8 cellular contexts compared by ENCODE assay signal in genomic region chr22:37777122-37777687, GRCh38. TPM values are rescaled to one million over a fixed set of nuclear protein-coding genes. Genes with fewer than 3 reads are reported as not detected.
A peak's percentile ranks its signal among the peaks of the same experiment; 100 is the strongest.
DNase-seq lines count a peak whose midpoint lies in the region; ATAC-seq and TF ChIP-seq lines count a peak whose summit lies in the region.

No MANE protein-coding gene starts in this region.

- TF ChIP-seq CTCF in foreskin fibroblast (IDR thresholded peaks at IDR 0.05; ENCODE audit: low read depth, low read length): no peak
- TF ChIP-seq CTCF in thoracic aorta (IDR thresholded peaks at IDR 0.05): no peak

- no peaks in the 10 kb centered on the region for H3K27me3 ChIP-seq in thoracic aorta (replicated peaks; ENCODE audit: insufficient read depth)
- no peaks in the 10 kb centered on the region for H3K27me3 ChIP-seq in effector memory CD4-positive, alpha-beta T cell (replicated peaks; ENCODE audit: control insufficient read depth, insufficient read depth, low read length, poor library complexity, severe bottlenecking)

- peaks cover 0 to 17% of the 10 kb centered on the region in 2 donors for H3K4me1 ChIP-seq in thoracic aorta (ENCODE audit: control insufficient read depth in 1 of 2, low read depth in 2 of 2)
- no peaks in the 10 kb centered on the region for H3K4me1 ChIP-seq in effector memory CD4-positive, alpha-beta T cell (ENCODE audit: control insufficient read depth, insufficient read depth, low read length, poor library complexity, severe bottlenecking)

- ATAC-seq in thoracic aorta (ENCODE audit: insufficient number of reproducible peaks, low FRiP score, low read depth): peak; percentile 11
- no peak for ATAC-seq in HG03460 (IDR thresholded peaks at IDR 0.05; ENCODE audit: unreplicated experiment)

- H3K27ac ChIP-seq in thoracic aorta: no peak overlapping the region
- no peak overlapping the region for H3K27ac ChIP-seq in effector memory CD4-positive, alpha-beta T cell (ENCODE audit: insufficient read depth, low read length, poor library complexity, severe bottlenecking)

- H3K36me3 ChIP-seq in thoracic aorta: peaks cover 17% of the 10 kb centered on the region
- H3K36me3 ChIP-seq in effector memory CD4-positive, alpha-beta T cell (ENCODE audit: control insufficient read depth, insufficient read depth, low read length): peaks cover 8% of the 10 kb centered on the region

- DNase-seq in NCI-H2171 treated with DMSO at 0.1 percent for 48 hours (lab: John Stamatoyannopoulos, UW) (peak; percentile 40), NCI-H2171 (lab: John Stamatoyannopoulos, UW) (no peak), NCI-H69 (lab: John Stamatoyannopoulos, UW) (peak; percentile 86), foreskin fibroblast (peak; percentile 88 to 92), thoracic aorta (ENCODE audit: low spot score) (no peak), NK-92 (lab: John Stamatoyannopoulos, UW; ENCODE audit: unreplicated experiment) (no peak)
- no peak for DNase-seq in effector memory CD4-positive, alpha-beta T cell

- H3K4me3 ChIP-seq in foreskin fibroblast (ENCODE audit: low read depth in 1 of 2, low read length in 2 of 2) (no peak overlapping the region), thoracic aorta (no peak overlapping the region)
- no peak overlapping the region for H3K4me3 ChIP-seq in effector memory CD4-positive, alpha-beta T cell (ENCODE audit: insufficient read depth, low read depth, low read length, poor library complexity, severe bottlenecking)

- H3K9me3 ChIP-seq in thoracic aorta: no peaks in the 10 kb centered on the region
- H3K9me3 ChIP-seq in effector memory CD4-positive, alpha-beta T cell (ENCODE audit: control insufficient read depth, low read length): no peaks in the 10 kb centered on the region

RNA-seq across cellular contexts. Expression of gene GCAT, which starts 30.5 kb away (rescaled TPM):
- total RNA-seq in thoracic aorta: 10 to 100 TPM in 1 of 2 donors, 1 to 10 TPM in 1; 3.9 to 42.5 TPM

RNA-seq across cellular contexts. Expression of gene GALR3, which starts 46.0 kb away (rescaled TPM):
- total RNA-seq in thoracic aorta: not detected

Comparison
In these comparisons a context has a peak if more than half of its experiments do, and no peak if none do; other contexts are left out.
1. DNase-seq: peak in NCI-H2171 treated with DMSO at 0.1 percent for 48 hours (single experiment), NCI-H69 (single experiment) and foreskin fibroblast (2 of 2); none in NCI-H2171 (single experiment), thoracic aorta (single experiment), effector memory CD4-positive, alpha-beta T cell (0 of 3) and NK-92 (single experiment).